26 cellular contexts compared by ENCODE assay signal in genomic region chr6:10961837-10962236, GRCh38.
"Had no signal": no experiment of that assay in that cellular context is flagged by ENCODE, and none has a peak within 500 bp of the region (broad histone marks: within the 10 kb centered on the region; RNA-seq: fewer than 3 reads in every experiment).

No MANE protein-coding gene starts in this region.

- H3K27ac Mint-ChIP-seq: activated CD4-positive, alpha-beta T cell treated with anti-CD3 and anti-CD28 coated beads, Interleukin-2, amount 10 ng/mL, durations not matched to agents 24 days and 14 days; activated CD8-positive, alpha-beta memory T cell treated with anti-CD3 and anti-CD28 coated beads, Interleukin-2, amount 10 ng/mL, durations not matched to agents 7 days and 5 days; activated CD8-positive, alpha-beta T cell treated with anti-CD3 and anti-CD28 coated beads for 36 hours; activated naive CD4-positive, alpha-beta T cell treated with anti-CD3 and anti-CD28 coated beads, Interleukin-2, amount 50 U/mL, for 24 hours; activated T-helper 1 cell treated with anti-CD3 and anti-CD28 coated beads, Interleukin-12 subunit alpha, Interleukin-12 subunit beta, Interleukin-2, Interleukin-4 antibody, amounts not matched to agents 30 ng/mL and 10 ng/mL and 1 ng/mL, durations not matched to agents 14 hours and 24 hours and 36 hours; memory B cell; nephron progenitor cell; stimulated activated naive CD8-positive, alpha-beta T cell treated with anti-CD3 and anti-CD28 coated beads, Interleukin-15, Interleukin-2, amounts not matched to agents 100 ng/mL and 50 ng/mL, for 24 hours; T-helper 1 cell treated with Interleukin-12 subunit alpha and Interleukin-12 subunit beta and Interleukin-4 antibody, amounts not matched to agents 30 μg/mL and 1 μg/mL, for 36 hours had no signal

- H3K9me3 Mint-ChIP-seq: activated CD4-positive, alpha-beta T cell treated with anti-CD3 and anti-CD28 coated beads, Interleukin-2, amount 10 ng/mL, durations not matched to agents 24 days and 14 days; activated T-helper 1 cell treated with anti-CD3 and anti-CD28 coated beads, Interleukin-12 subunit alpha, Interleukin-12 subunit beta, Interleukin-2, Interleukin-4 antibody, amounts not matched to agents 30 ng/mL and 10 ng/mL and 1 ng/mL, durations not matched to agents 14 hours and 24 hours and 36 hours; stimulated activated naive CD8-positive, alpha-beta T cell treated with anti-CD3 and anti-CD28 coated beads, Interleukin-15, Interleukin-2, amounts not matched to agents 100 ng/mL and 50 ng/mL, for 24 hours had no signal

- H3K36me3 Mint-ChIP-seq: activated CD8-positive, alpha-beta memory T cell treated with anti-CD3 and anti-CD28 coated beads, Interleukin-2, amount 10 ng/mL, durations not matched to agents 7 days and 5 days had no signal

- DNase-seq: activated CD4-positive, alpha-beta T cell treated with anti-CD3 and anti-CD28 coated beads, Interleukin-2, amount 10 ng/mL, durations not matched to agents 24 days and 14 days; activated CD8-positive, alpha-beta memory T cell treated with anti-CD3 and anti-CD28 coated beads, Interleukin-2, amount 10 ng/mL, durations not matched to agents 7 days and 5 days; activated CD8-positive, alpha-beta T cell treated with anti-CD3 and anti-CD28 coated beads for 36 hours; activated gamma-delta T cell treated with Interleukin-2 at 50 U/mL for 16 hours; activated T-cell treated with anti-CD3 and anti-CD28 coated beads for 4 hours; anterior cingulate cortex; body of pancreas; effector memory CD4-positive, alpha-beta T cell; esophagus squamous epithelium; heart right ventricle; islet precursor cell; left colon; nephron progenitor cell; right cardiac atrium; stimulated activated CD4-positive, alpha-beta T cell treated with anti-CD3 and anti-CD28 coated beads, Interleukin-12 subunit alpha, Interleukin-12 subunit beta, amount 100 ng/mL, for 4 hours; stimulated activated CD4-positive, alpha-beta T cell treated with anti-CD3 and anti-CD28 coated beads, Interleukin-4, amount 100 ng/mL, for 4 hours; substantia nigra; T1000; thyroid gland; upper lobe of right lung had no signal

- H3K4me3 Mint-ChIP-seq: activated CD4-positive, alpha-beta T cell treated with anti-CD3 and anti-CD28 coated beads, Interleukin-2, amount 10 ng/mL, durations not matched to agents 24 days and 14 days; activated CD8-positive, alpha-beta memory T cell treated with anti-CD3 and anti-CD28 coated beads, Interleukin-2, amount 10 ng/mL, durations not matched to agents 7 days and 5 days; activated CD8-positive, alpha-beta T cell treated with anti-CD3 and anti-CD28 coated beads for 36 hours; activated naive CD4-positive, alpha-beta T cell treated with anti-CD3 and anti-CD28 coated beads, Interleukin-2, amount 50 U/mL, for 24 hours; activated T-helper 1 cell treated with anti-CD3 and anti-CD28 coated beads, Interleukin-12 subunit alpha, Interleukin-12 subunit beta, Interleukin-2, Interleukin-4 antibody, amounts not matched to agents 30 ng/mL and 10 ng/mL and 1 ng/mL, durations not matched to agents 14 hours and 24 hours and 36 hours; memory B cell; nephron progenitor cell; stimulated activated naive CD8-positive, alpha-beta T cell treated with anti-CD3 and anti-CD28 coated beads, Interleukin-15, Interleukin-2, amounts not matched to agents 100 ng/mL and 50 ng/mL, for 24 hours; T-helper 1 cell treated with Interleukin-12 subunit alpha and Interleukin-12 subunit beta and Interleukin-4 antibody, amounts not matched to agents 30 μg/mL and 1 μg/mL, for 36 hours had no signal

- ATAC-seq: activated CD4-positive, CD25-positive, alpha-beta regulatory T cell treated with anti-CD3 and anti-CD28 coated beads, Interleukin-2, amount 50 U/mL, for 24 hours; activated CD8-positive, alpha-beta memory T cell treated with anti-CD3 and anti-CD28 coated beads, Interleukin-2, amount 10 ng/mL, durations not matched to agents 7 days and 5 days; activated CD8-positive, alpha-beta T cell treated with anti-CD3 and anti-CD28 coated beads for 36 hours; body of pancreas; heart right ventricle; left colon; right cardiac atrium; upper lobe of right lung had no signal

- H3K4me3 ChIP-seq: body of pancreas, esophagus squamous epithelium, heart right ventricle, thyroid gland, upper lobe of right lung had no signal

- H3K4me1 Mint-ChIP-seq: activated CD4-positive, alpha-beta T cell treated with anti-CD3 and anti-CD28 coated beads, Interleukin-2, amount 10 ng/mL, durations not matched to agents 24 days and 14 days; activated naive CD4-positive, alpha-beta T cell treated with anti-CD3 and anti-CD28 coated beads, Interleukin-2, amount 50 U/mL, for 24 hours; memory B cell; nephron progenitor cell had no signal
